In genomic region chr10:23892296-23892695, GRCh38 we compare ENCODE assay signal across 27 cellular contexts.
DNase-seq lines count a peak whose midpoint lies in the region; ATAC-seq and TF ChIP-seq lines count a peak whose summit lies in the region.
"Had no signal": no experiment of that assay in that cellular context is flagged by ENCODE, and none has a peak within 500 bp of the region (broad histone marks: within the 10 kb centered on the region; RNA-seq: fewer than 3 reads in every experiment).

No MANE protein-coding gene starts in this region.

- POLR2A ChIA-PET in A673 (lab: Charles Lee; ENCODE audit: low non-redundant PET), result interaction anchor here (0.6 kb wide), 1 partner anchor 123 kb away, joined by 3 read pairs; no protein-coding TSS in a partner anchor

- dilution Hi-C loops in mammary epithelial cell (cut with HindIII; ENCODE audit: low sequenced_read_pairs), result no loop called here

- H3K79me2 ChIP-seq in Loucy (ENCODE audit: insufficient read depth, low read length), result no peaks in the 10 kb centered on the region
- no peaks in the 10 kb centered on the region for H3K79me2 ChIP-seq in mammary epithelial cell (ENCODE audit: insufficient read depth, low read length)

- CTCF ChIA-PET in A673 (lab: Charles Lee) (interaction anchor here (0.6 kb wide), 1 partner anchor 30 kb away, joined by 6 read pairs; no protein-coding TSS in a partner anchor), mammary epithelial cell (lab: Charles Lee; ENCODE audit: low non-redundant PET) (no interaction called here)

- peak; percentile 19 for DNase-seq in A673 (ENCODE audit: low spot score)
- DNase-seq in mammary epithelial cell, result peak; percentile 29
- DNase-seq in kidney tubule cell (ENCODE audit: low spot score), result peak; percentile 49
- no peak for DNase-seq in NCI-H2029 (lab: John Stamatoyannopoulos, UW)
- DNase-seq in NCI-H1092 treated with DMSO at 0.1 percent for 48 hours (lab: John Stamatoyannopoulos, UW), result no peak
- DNase-seq: activated B cell treated with CpG ODN at 0.5 μM for 24 hours; activated CD4-positive, alpha-beta T cell treated with anti-CD3 and anti-CD28 coated beads, Interleukin-2, amount 10 ng/mL, durations not matched to agents 7 days and 5 days; AML-193; CD4-positive, alpha-beta memory T cell; H7; hippocampal formation; NCI-H1436 treated with DMSO at 0.1 percent for 48 hours; NCI-H2107; NCI-H774; Peyer's patch; posterior cingulate gyrus; SIG-M5; stimulated activated CD4-positive, alpha-beta T cell treated with anti-CD3 and anti-CD28 coated beads, Interleukin-4, amount 100 ng/mL, for 24 hours; T-helper 1 cell; thyroid gland had no signal

- intact Hi-C loops in A673 (cut with micrococcal nuclease; ENCODE audit: unreplicated experiment) (no loop called here), mammary epithelial cell (cut with micrococcal nuclease) (no loop called here)

- peak overlapping the region; percentile 45 for H3K4me2 ChIP-seq in Loucy (ENCODE audit: low read depth, low read length, poor library complexity, severe bottlenecking)
- H3K4me2 ChIP-seq in mammary epithelial cell (ENCODE audit: insufficient read depth, low read depth, low read length), result no peak overlapping the region

- no peak for TF ChIP-seq CTCF in A673 (conservative IDR thresholded peaks at IDR 0.05; ENCODE audit: low read depth, low read length)
- no peak for TF ChIP-seq CTCF in Loucy (conservative IDR thresholded peaks at IDR 0.05; ENCODE audit: low read length)
- TF ChIP-seq CTCF in mammary epithelial cell (conservative IDR thresholded peaks at IDR 0.05 in 1 of 2, IDR thresholded peaks at IDR 0.05 in 1 of 2; ENCODE audit: extremely low read depth in 1 of 2, insufficient read depth in 1 of 2, low read depth in 1 of 2, low read length in 2 of 2), result no peak

- H3K4me3 ChIP-seq in A673 (ENCODE audit: low read depth, low read length, poor library complexity, severe bottlenecking) (no peak overlapping the region), Loucy (ENCODE audit: low read length, poor library complexity, severe bottlenecking) (no peak overlapping the region), mammary epithelial cell (replicated peaks in 1 of 3; ENCODE audit: insufficient read depth in 1 of 3, low read depth in 2 of 3, low read length in 3 of 3) (no peak overlapping the region)
- H3K4me3 ChIP-seq: ascending aorta, Peyer's patch, thyroid gland, vagina had no signal

- H3K9me3 ChIP-seq in A673 (ENCODE audit: low read depth, low read length, poor library complexity, severe bottlenecking) (no peaks in the 10 kb centered on the region), Loucy (ENCODE audit: insufficient read depth, low read depth, low read length) (no peaks in the 10 kb centered on the region), mammary epithelial cell (replicated peaks; ENCODE audit: insufficient read depth, low read length) (no peaks in the 10 kb centered on the region)
- H3K9me3 ChIP-seq: ascending aorta, Peyer's patch, thyroid gland, vagina had no signal

- H3K36me3 ChIP-seq in A673 (ENCODE audit: insufficient read depth, low read length, poor library complexity, severe bottlenecking), result no peaks in the 10 kb centered on the region
- no peaks in the 10 kb centered on the region for H3K36me3 ChIP-seq in Loucy (ENCODE audit: insufficient read depth, low read length)
- H3K36me3 ChIP-seq in mammary epithelial cell (ENCODE audit: insufficient read depth, low read length), result no peaks in the 10 kb centered on the region
- H3K36me3 ChIP-seq: ascending aorta, Peyer's patch, thyroid gland, vagina had no signal

- H3K4me1 ChIP-seq in A673 (ENCODE audit: insufficient read depth, low read length, poor library complexity, severe bottlenecking) (no peaks in the 10 kb centered on the region), Loucy (ENCODE audit: insufficient read depth, low read length, poor library complexity, severe bottlenecking) (peaks cover 8% of the 10 kb centered on the region), mammary epithelial cell (ENCODE audit: insufficient read depth, low read length) (no peaks in the 10 kb centered on the region)
- H3K4me1 ChIP-seq: ascending aorta, Peyer's patch, thyroid gland, vagina had no signal

- H4K20me1 ChIP-seq in Loucy (ENCODE audit: insufficient read depth, low read length, poor library complexity, severe bottlenecking) (no peaks in the 10 kb centered on the region), mammary epithelial cell (ENCODE audit: insufficient read depth, low read length) (no peaks in the 10 kb centered on the region)

- H3K27ac ChIP-seq in A673 (ENCODE audit: low read depth, low read length, poor library complexity, severe bottlenecking) (no peak overlapping the region), mammary epithelial cell (ENCODE audit: insufficient read depth, low read depth, low read length) (no peak overlapping the region)
- H3K27ac ChIP-seq: ascending aorta, Peyer's patch, thyroid gland, vagina had no signal

- BruUV-seq in A673 (replicated peaks; lab: Mats Ljungman, UMichigan) (no TSS peak), mammary epithelial cell (replicated peaks; lab: Mats Ljungman, UMichigan) (no TSS peak)

- no peak overlapping the region for H3K9ac ChIP-seq in Loucy (ENCODE audit: low read depth, low read length, poor library complexity, severe bottlenecking)
- H3K9ac ChIP-seq in mammary epithelial cell (ENCODE audit: insufficient read depth, low read length), result no peak overlapping the region

- no peaks in the 10 kb centered on the region for H3F3A ChIP-seq in Loucy (ENCODE audit: low read depth)

- no peak for ATAC-seq in GM18861 (IDR thresholded peaks at IDR 0.05; ENCODE audit: unreplicated experiment)
- ATAC-seq in HG02642 (IDR thresholded peaks at IDR 0.05; ENCODE audit: poor library complexity, unreplicated experiment), result no peak
- ATAC-seq: HepG2, sciatic nerve had no signal

- H3K9me2 ChIP-seq in Loucy (replicated peaks; ENCODE audit: low read depth, low read length), result no peaks in the 10 kb centered on the region

- H2AFZ ChIP-seq in Loucy (ENCODE audit: low read length), result no peak overlapping the region
- no peak overlapping the region for H2AFZ ChIP-seq in mammary epithelial cell (ENCODE audit: low read depth, low read length)

- H3K27me3 ChIP-seq in A673 (replicated peaks; ENCODE audit: insufficient read depth, low read depth, low read length, poor library complexity) (peaks cover 8% of the 10 kb centered on the region), Loucy (ENCODE audit: insufficient read depth, low read length, poor library complexity, severe bottlenecking) (no peaks in the 10 kb centered on the region), mammary epithelial cell (ENCODE audit: insufficient read depth, low read length) (no peaks in the 10 kb centered on the region)
- H3K27me3 ChIP-seq: ascending aorta, Peyer's patch, thyroid gland, vagina had no signal

- in situ Hi-C loops in mammary epithelial cell (cut with MboI; ENCODE audit: low sequenced_read_pairs in 2 of 2), result no loop called here

Comparison
In these comparisons a context has a peak if more than half of its experiments do, and no peak if none do; other contexts are left out.
1. DNase-seq: peak in A673 (single experiment), mammary epithelial cell (single experiment) and kidney tubule cell (single experiment); none in NCI-H2029 (single experiment) and NCI-H1092 treated with DMSO at 0.1 percent for 48 hours (single experiment).